In genomic region chr12:2977776-2978175, GRCh38 we compare ENCODE assay signal across 21 cellular contexts. TPM values are rescaled to one million over a fixed set of nuclear protein-coding genes. Genes with fewer than 3 reads are reported as not detected.
"Had no signal": no experiment of that assay in that cellular context is flagged by ENCODE, and none has a peak within 500 bp of the region (broad histone marks: within the 10 kb centered on the region; RNA-seq: fewer than 3 reads in every experiment).

No MANE protein-coding gene starts in this region.

- H3K4me3 ChIP-seq: coronary artery, heart right ventricle, ovary, sigmoid colon, suprapubic skin, thyroid gland, uterus had no signal

- H3K4me1 Mint-ChIP-seq: naive thymus-derived CD4-positive, alpha-beta T cell; stimulated activated effector memory CD8-positive, alpha-beta T cell treated with anti-CD3 and anti-CD28 coated beads, Interleukin-12 subunit alpha, Interleukin-12 subunit beta, amount 100 ng/mL, for 72 hours had no signal

- DNase-seq: effector CD4-positive, alpha-beta T cell; heart right ventricle; hypothalamus; kidney glomerular epithelial cell; mammary epithelial cell; naive thymus-derived CD4-positive, alpha-beta T cell; ovary; sigmoid colon; small intestine; stimulated activated CD4-positive, alpha-beta T cell treated with anti-CD3 and anti-CD28 coated beads, Interleukin-2, amount 100 ng/mL, for 48 hours; stimulated activated naive CD8-positive, alpha-beta T cell treated with anti-CD3 and anti-CD28 coated beads, Interleukin-15, Interleukin-2, amounts not matched to agents 100 U/mL and 50 U/mL, for 24 hours; uterus had no signal

- H3K27me3 Mint-ChIP-seq: progenitor cell of endocrine pancreas, type B pancreatic cell had no signal

- H3K9me3 Mint-ChIP-seq: naive thymus-derived CD4-positive, alpha-beta T cell; stimulated activated effector memory CD8-positive, alpha-beta T cell treated with anti-CD3 and anti-CD28 coated beads, Interleukin-12 subunit alpha, Interleukin-12 subunit beta, amount 100 ng/mL, for 72 hours; type B pancreatic cell had no signal

- H3K36me3 Mint-ChIP-seq: naive thymus-derived CD4-positive, alpha-beta T cell; stimulated activated effector memory CD8-positive, alpha-beta T cell treated with anti-CD3 and anti-CD28 coated beads, Interleukin-12 subunit alpha, Interleukin-12 subunit beta, amount 100 ng/mL, for 72 hours; type B pancreatic cell had no signal

- H3K4me3 Mint-ChIP-seq: naive thymus-derived CD4-positive, alpha-beta T cell; stimulated activated effector memory CD8-positive, alpha-beta T cell treated with anti-CD3 and anti-CD28 coated beads, Interleukin-12 subunit alpha, Interleukin-12 subunit beta, amount 100 ng/mL, for 72 hours; type B pancreatic cell had no signal

- H3K27ac Mint-ChIP-seq: naive thymus-derived CD4-positive, alpha-beta T cell; progenitor cell of endocrine pancreas; stimulated activated effector memory CD8-positive, alpha-beta T cell treated with anti-CD3 and anti-CD28 coated beads, Interleukin-12 subunit alpha, Interleukin-12 subunit beta, amount 100 ng/mL, for 72 hours; type B pancreatic cell had no signal

- H3K9me3 ChIP-seq: heart right ventricle, ovary, sigmoid colon, suprapubic skin, thyroid gland, uterus had no signal

- H3K36me3 ChIP-seq: ovary, sigmoid colon, suprapubic skin, thyroid gland, uterus had no signal

- H3K27me3 ChIP-seq: heart right ventricle, ovary, sigmoid colon, suprapubic skin, thyroid gland, uterus had no signal

- H3K27ac ChIP-seq: coronary artery, heart right ventricle, ovary, sigmoid colon, suprapubic skin, uterus had no signal

- H3K4me1 ChIP-seq: suprapubic skin, uterus had no signal

- FAIRE-seq: frontal cortex, islet of Langerhans, small intestine had no signal

RNA-seq across cellular contexts. Expression of gene TEAD4, which starts 18.6 kb away (rescaled TPM):
- total RNA-seq: mononuclear cell had no signal
- polyA plus RNA-seq: naive thymus-derived CD4-positive, alpha-beta T cell had no signal
